ENCODE assay signal across 20 cellular contexts in the genomic region with DNA sequence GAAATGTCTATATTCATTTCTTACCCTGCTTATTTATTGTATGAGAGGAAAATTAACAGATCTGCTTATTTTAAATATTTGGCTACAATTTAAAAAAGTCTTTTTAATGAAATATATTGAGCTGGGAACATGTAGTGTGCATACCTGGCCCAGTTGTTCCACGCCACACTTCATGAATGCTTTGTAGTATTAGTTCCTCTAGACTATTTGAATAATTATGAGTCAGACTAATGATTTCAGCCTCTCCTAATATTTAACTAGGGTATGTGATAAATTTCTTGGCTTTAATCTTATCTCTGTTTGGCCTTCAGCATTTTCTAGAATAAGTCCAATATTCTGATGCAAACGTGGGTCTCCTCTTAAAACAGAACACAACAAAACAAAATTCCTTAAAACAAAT.
DNase-seq lines count a peak whose midpoint lies in the region; ATAC-seq, FAIRE-seq and TF ChIP-seq lines count a peak whose summit lies in the region.
"Had no signal": no experiment of that assay in that cellular context is flagged by ENCODE, and none has a peak within 500 bp of the region (broad histone marks: within the 10 kb centered on the region; RNA-seq: fewer than 3 reads in every experiment).

No MANE protein-coding gene starts in this region.

- H3K79me2 ChIP-seq in PC-3 (ENCODE audit: low read length) = no peaks in the 10 kb centered on the region

- no peak for TF ChIP-seq CTCF in PC-3 (conservative IDR thresholded peaks at IDR 0.05; ENCODE audit: low read depth, low read length)
- no peak for TF ChIP-seq CTCF in bronchial epithelial cell (IDR thresholded peaks at IDR 0.05; ENCODE audit: insufficient read depth, low read length, severe bottlenecking)
- TF ChIP-seq CTCF in pancreas (IDR thresholded peaks at IDR 0.05) = no peak

- no peaks in the 10 kb centered on the region for H3K36me3 ChIP-seq in PC-3 (ENCODE audit: low read depth, low read length)
- no peaks in the 10 kb centered on the region for H3K36me3 ChIP-seq in bronchial epithelial cell (ENCODE audit: control insufficient read depth, insufficient read depth, low read length)
- no peaks in the 10 kb centered on the region for H3K36me3 ChIP-seq in pancreas
- H3K36me3 ChIP-seq: BLaER1 treated with 17β-estradiol and CSF1 and Interleukin-3, amounts not matched to agents 10 nM and 100 nM had no signal

- intact Hi-C loops in PC-3 (cut with micrococcal nuclease) = loop anchor here (5.0 kb wide), 1 partner anchor 213 kb away; no protein-coding TSS in a partner anchor
- intact Hi-C loops in pancreas (cut with DNase I) = no loop called here

- H3K4me3 ChIP-seq in PC-3 (ENCODE audit: low read length) (no peak overlapping the region), bronchial epithelial cell (ENCODE audit: low read depth, low read length) (no peak overlapping the region), pancreas (no peak overlapping the region)
- H3K4me3 ChIP-seq: A549; BLaER1 treated with 17β-estradiol and CSF1 and Interleukin-3, amounts not matched to agents 10 nM and 100 nM had no signal

- H3K4me2 ChIP-seq in PC-3 (ENCODE audit: low read length) = no peak overlapping the region
- H3K4me2 ChIP-seq: A549; BLaER1 treated with 17β-estradiol and CSF1 and Interleukin-3, amounts not matched to agents 10 nM and 100 nM had no signal

- no peak for FAIRE-seq in bronchial epithelial cell (lab: Jason Lieb, UNC)
- FAIRE-seq in pancreas (lab: Jason Lieb, UNC) = no peak
- FAIRE-seq: A549, D721Med, G401.6, GM12891, GM19239 had no signal

- H3K27ac ChIP-seq in PC-3 (ENCODE audit: low read length) = no peak overlapping the region
- H3K27ac ChIP-seq in pancreas = peak overlapping the region in 1 of 4 donors; percentile 34
- H3K27ac ChIP-seq: 22Rv1; A549; BLaER1 treated with 17β-estradiol and CSF1 and Interleukin-3, amounts not matched to agents 10 nM and 100 nM; C4-2B had no signal

- H3K27me3 ChIP-seq in PC-3 (ENCODE audit: low read length) (no peaks in the 10 kb centered on the region), bronchial epithelial cell (ENCODE audit: control insufficient read depth, insufficient read depth, low read length) (no peaks in the 10 kb centered on the region), pancreas (no peaks in the 10 kb centered on the region)
- H3K27me3 ChIP-seq: BLaER1 treated with 17β-estradiol and CSF1 and Interleukin-3, amounts not matched to agents 10 nM and 100 nM had no signal

- CTCF ChIA-PET in PC-3 (lab: Charles Lee) = no interaction called here

- no peak overlapping the region for H2AFZ ChIP-seq in PC-3 (ENCODE audit: low read length)

- POLR2A ChIA-PET in PC-3 (lab: Charles Lee; ENCODE audit: unreplicated experiment) = no interaction called here

- no peaks in the 10 kb centered on the region for H4K20me1 ChIP-seq in PC-3 (ENCODE audit: low read length)
- H4K20me1 ChIP-seq: BLaER1 treated with 17β-estradiol and CSF1 and Interleukin-3, amounts not matched to agents 10 nM and 100 nM had no signal

- 0 out of 2 replicates have a peak, but pooled peaks cover 4% of the 10 kb centered on the region for H3K9me2 ChIP-seq in PC-3 (replicated peaks; ENCODE audit: low read length)

- DNase-seq in PC-3 (peak; percentile 7), bronchial epithelial cell (ENCODE audit: low read depth) (peak; percentile 55), pancreas (no peak), NCI-H1105 treated with DMSO at 0.1 percent for 48 hours (lab: John Stamatoyannopoulos, UW) (no peak)
- DNase-seq in activated T-cell treated with anti-CD3 and anti-CD28 coated beads, Interleukin-2, amount 50 U/mL, for 1 hour = no peak
- DNase-seq: AML-193; Caco-2; Calu3; CD4-positive, alpha-beta T cell; CD8-positive, alpha-beta T cell; DMS79 treated with DMSO at 0.1 percent for 48 hours; GF-D8 had no signal

- H3K9ac ChIP-seq in PC-3 (ENCODE audit: low read length) = no peak overlapping the region
- H3K9ac ChIP-seq: BLaER1 treated with 17β-estradiol and CSF1 and Interleukin-3, amounts not matched to agents 10 nM and 100 nM had no signal

- no TSS peak for BruUV-seq in PC-3 (replicated peaks; lab: Mats Ljungman, UMichigan)

- peak; percentile 33 for ATAC-seq in PC-3
- peak; percentile 68 to 88 (median 78) for ATAC-seq in pancreas
- ATAC-seq: A549; CD8-positive, alpha-beta T cell had no signal

- no peaks in the 10 kb centered on the region for H3K9me3 ChIP-seq in PC-3 (ENCODE audit: low read length)
- no peaks in the 10 kb centered on the region for H3K9me3 ChIP-seq in pancreas
- H3K9me3 ChIP-seq: A549; BLaER1 treated with 17β-estradiol and CSF1 and Interleukin-3, amounts not matched to agents 10 nM and 100 nM; Caco-2 had no signal

- H3F3A ChIP-seq in PC-3 (ENCODE audit: low read length, unreplicated experiment) = no peaks in the 10 kb centered on the region

- WGBS in pancreas, 2 donors = 15 to 18% methylated on average over 2 of the region's 2 CpGs

- peaks cover 17% of the 10 kb centered on the region for H3K4me1 ChIP-seq in PC-3 (ENCODE audit: insufficient read depth, low read length)
- peaks cover 0 to 11% (median 0%) of the 10 kb centered on the region in 3 donors for H3K4me1 ChIP-seq in pancreas
- H3K4me1 ChIP-seq: A549; BLaER1 treated with 17β-estradiol and CSF1 and Interleukin-3, amounts not matched to agents 10 nM and 100 nM had no signal

Comparison
In these comparisons a context has a peak if more than half of its experiments do, and no peak if none do; other contexts are left out.
1. DNase-seq: peak in PC-3 (single experiment) and bronchial epithelial cell (single experiment); none in pancreas (0 of 6), NCI-H1105 treated with DMSO at 0.1 percent for 48 hours (single experiment) and activated T-cell treated with anti-CD3 and anti-CD28 coated beads, Interleukin-2, amount 50 U/mL, for 1 hour (single experiment).